1 cellular context compared by ENCODE assay signal in the genomic region with DNA sequence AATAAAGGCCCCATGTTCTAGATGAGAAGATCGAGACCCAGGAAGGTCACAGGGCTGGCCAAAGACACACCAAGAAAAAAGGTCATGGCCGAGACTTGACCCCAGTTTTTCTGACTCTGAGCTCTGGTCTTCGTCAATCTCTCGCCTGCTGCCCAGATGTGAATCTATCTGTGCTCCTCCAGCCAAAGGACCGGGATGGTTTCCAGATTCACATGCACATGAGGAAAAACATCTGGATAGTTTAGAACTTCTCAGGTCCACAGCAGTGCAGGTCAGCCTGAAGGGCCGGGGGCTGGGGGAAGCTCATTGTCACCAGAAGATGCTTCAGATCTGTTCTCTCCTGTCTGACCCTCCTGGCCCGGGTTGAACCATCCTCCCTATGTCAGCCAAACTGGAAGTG.
TF ChIP-seq lines count a peak whose summit lies in the region.

No MANE protein-coding gene starts in this region.

TF ChIP-seq in SK-N-SH, 30 proteins besides CTCF, POLR2A, EP300 and RAD21:
- TF ChIP-seq TCF12 (IDR thresholded peaks at IDR 0.05), result 0 out of 2 replicates have a peak, but pooled peaks have one; percentile 15
- no peak for TF ChIP-seq FOSL2 (IDR thresholded peaks at IDR 0.05; ENCODE audit: borderline replicate concordance, low read depth)
TF ChIP-seq in SK-N-SH: peak in this region for 1.
